In genomic region chr4:24560770-24561415, GRCh38 we compare ENCODE assay signal across 19 cellular contexts. TPM values are rescaled to one million over a fixed set of nuclear protein-coding genes. Genes with fewer than 3 reads are reported as not detected.
DNase-seq lines count a peak whose midpoint lies in the region; ATAC-seq and TF ChIP-seq lines count a peak whose summit lies in the region.
"Had no signal": no experiment of that assay in that cellular context is flagged by ENCODE, and none has a peak within 500 bp of the region (broad histone marks: within the 10 kb centered on the region; RNA-seq: fewer than 3 reads in every experiment).

No MANE protein-coding gene starts in this region.

- no peaks in the 10 kb centered on the region for H3K27me3 Mint-ChIP-seq in WTC11 (ENCODE audit: low read depth)
- H3K27me3 Mint-ChIP-seq: activated CD4-positive, alpha-beta memory T cell treated with anti-CD3 and anti-CD28 coated beads for 36 hours; stimulated activated memory B cell treated with anti-CD40 and anti-IgM and Interleukin-4, amounts not matched to agents 10 μg/mL and 1 μg/mL and 100 μg/mL, for 72 hours had no signal

- peaks cover 57% of the 10 kb centered on the region for H3K4me1 Mint-ChIP-seq in WTC11
- H3K4me1 Mint-ChIP-seq: neural progenitor cell had no signal

- TF ChIP-seq CTCF in WTC11 (IDR thresholded peaks at IDR 0.05), result no peak

- CTCF ChIA-PET in WTC11 (lab: Charles Lee), result no interaction called here

- POLR2A ChIA-PET in WTC11 (lab: Charles Lee), result no interaction called here

- peaks cover 51% of the 10 kb centered on the region for H3K36me3 Mint-ChIP-seq in WTC11

- DNase-seq in NCI-H1105 treated with DMSO at 0.1 percent for 48 hours (lab: John Stamatoyannopoulos, UW) (peak; percentile 0), NCI-H1105 (lab: John Stamatoyannopoulos, UW) (no peak), HCEC 1CT (peak; percentile 27), WTC11 (ENCODE audit: low spot score) (no peak), iris pigment epithelial cell (ENCODE audit: low read depth) (peak; percentile 54), hippocampal formation (lab: John Stamatoyannopoulos, UW) (no peak), HuH-7 (ENCODE audit: low spot score) (no peak)
- DNase-seq: 8988T; activated CD4-positive, alpha-beta memory T cell treated with anti-CD3 and anti-CD28 coated beads for 36 hours; DND-41; left lung; NCI-H774; RPMI8226; thyroid gland had no signal

- no peak for ATAC-seq in WTC11
- no peak for ATAC-seq in GM18909 (IDR thresholded peaks at IDR 0.05; ENCODE audit: poor library complexity, unreplicated experiment)
- ATAC-seq: gastroesophageal sphincter; left lung; stimulated activated memory B cell treated with anti-CD40 and anti-IgM and Interleukin-4, amounts not matched to agents 10 μg/mL and 1 μg/mL and 100 μg/mL, for 72 hours had no signal

- no peak overlapping the region for H3K4me3 Mint-ChIP-seq in WTC11
- H3K4me3 Mint-ChIP-seq: activated CD4-positive, alpha-beta memory T cell treated with anti-CD3 and anti-CD28 coated beads for 36 hours; CD14-positive monocyte; neural progenitor cell; stimulated activated memory B cell treated with anti-CD40 and anti-IgM and Interleukin-4, amounts not matched to agents 10 μg/mL and 1 μg/mL and 100 μg/mL, for 72 hours had no signal

- peak overlapping the region; percentile 77; the same call in 1 of the 2 replicates for H3K27ac Mint-ChIP-seq in WTC11
- H3K27ac Mint-ChIP-seq: activated CD4-positive, alpha-beta memory T cell treated with anti-CD3 and anti-CD28 coated beads for 36 hours; neural progenitor cell; stimulated activated memory B cell treated with anti-CD40 and anti-IgM and Interleukin-4, amounts not matched to agents 10 μg/mL and 1 μg/mL and 100 μg/mL, for 72 hours had no signal

- peaks cover 8% of the 10 kb centered on the region for H3K9me3 Mint-ChIP-seq in WTC11
- H3K9me3 Mint-ChIP-seq: stimulated activated memory B cell treated with anti-CD40 and anti-IgM and Interleukin-4, amounts not matched to agents 10 μg/mL and 1 μg/mL and 100 μg/mL, for 72 hours had no signal

TF ChIP-seq in WTC11, 78 proteins besides CTCF, POLR2A, EP300 and RAD21:
- TF ChIP-seq ATF3 (CRISPR knock-in tag; conservative IDR thresholded peaks at IDR 0.05), result no peak
- TF ChIP-seq ATF1 (CRISPR knock-in tag; IDR thresholded peaks at IDR 0.05), result no peak
- TF ChIP-seq TCF7 (CRISPR knock-in tag; IDR thresholded peaks at IDR 0.05; ENCODE audit: low read depth), result no peak
- TF ChIP-seq JUN (CRISPR knock-in tag; IDR thresholded peaks at IDR 0.05), result no peak
TF ChIP-seq in WTC11: peak in this region for 0.

RNA-seq across cellular contexts. Expression of gene DHX15, which starts 23.5 kb away (rescaled TPM):
- total RNA-seq in WTC11 (2021), result 210 to 240 TPM (median 213 TPM) in 3 replicates

Comparison
In these comparisons a context has a peak if more than half of its experiments do, and no peak if none do; other contexts are left out.
1. DNase-seq: peak in NCI-H1105 treated with DMSO at 0.1 percent for 48 hours (single experiment), HCEC 1CT (single experiment) and iris pigment epithelial cell (single experiment); none in NCI-H1105 (single experiment), WTC11 (single experiment), hippocampal formation (0 of 2) and HuH-7 (single experiment).